ENCODE assay signal across 23 cellular contexts in the genomic region with DNA sequence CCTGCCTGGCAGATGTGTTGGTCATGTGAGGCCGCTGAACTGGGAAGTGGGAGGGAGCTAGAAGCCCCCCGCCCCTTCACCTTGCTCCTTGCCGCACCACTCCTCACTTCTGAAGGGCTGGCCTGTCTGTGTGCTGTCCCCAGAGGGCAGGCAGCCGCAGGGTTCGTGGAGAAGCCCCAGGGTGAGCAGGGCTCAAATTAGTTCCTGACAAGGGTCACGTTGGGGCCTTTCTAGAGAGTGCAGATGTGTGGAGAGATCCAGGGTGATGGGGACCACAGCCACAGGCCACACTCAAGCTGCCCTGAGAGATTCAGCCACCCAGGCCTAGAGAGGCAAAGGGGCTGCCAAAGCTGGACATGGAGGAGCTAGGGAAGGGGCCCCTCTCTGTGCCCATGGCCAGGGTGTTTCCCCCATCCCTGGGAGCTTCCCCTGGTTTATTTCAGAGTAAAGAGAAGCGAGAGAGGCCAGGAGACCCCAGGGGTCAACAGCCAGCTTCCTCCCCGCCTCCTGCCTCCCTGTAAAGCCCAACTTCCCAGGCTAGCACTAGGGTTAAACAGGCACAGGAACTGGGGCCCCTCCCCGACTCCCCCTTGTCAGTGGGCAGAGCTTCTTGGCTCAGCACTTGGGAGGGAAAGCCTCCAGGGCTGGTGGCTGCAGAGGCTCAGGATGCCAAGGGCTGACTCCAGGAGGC. TPM values are rescaled to one million over a fixed set of nuclear protein-coding genes. Genes with fewer than 3 reads are reported as not detected.
DNase-seq lines count a peak whose midpoint lies in the region; ATAC-seq and TF ChIP-seq lines count a peak whose summit lies in the region.
"Had no signal": no experiment of that assay in that cellular context is flagged by ENCODE, and none has a peak within 500 bp of the region (broad histone marks: within the 10 kb centered on the region; RNA-seq: fewer than 3 reads in every experiment).

No MANE protein-coding gene starts in this region.

- H2AFZ ChIP-seq in GM23338 = no peak overlapping the region

- peak overlapping the region; percentile 51 for H3K27ac Mint-ChIP-seq in activated CD4-positive, alpha-beta T cell treated with anti-CD3 and anti-CD28 coated beads, Interleukin-2, amount 10 ng/mL, durations not matched to agents 24 days and 14 days
- H3K27ac Mint-ChIP-seq in GM23338 (peak overlapping the region; percentile 65; the same call in 1 of the 2 replicates), endodermal cell (peak overlapping the region; percentile 55)
- peak overlapping the region; percentile 70 for H3K27ac Mint-ChIP-seq in stimulated activated effector memory CD8-positive, alpha-beta T cell treated with anti-CD3 and anti-CD28 coated beads, Interleukin-12 subunit alpha, Interleukin-12 subunit beta, amount 100 ng/mL, for 72 hours
- H3K27ac Mint-ChIP-seq: activated T-cell treated with anti-CD3 and anti-CD28 coated beads, Interleukin-2, amount 50 U/mL, for 72 hours had no signal

- no peaks in the 10 kb centered on the region for H3K9me3 Mint-ChIP-seq in activated CD4-positive, alpha-beta T cell treated with anti-CD3 and anti-CD28 coated beads, Interleukin-2, amount 10 ng/mL, durations not matched to agents 24 days and 14 days
- H3K9me3 Mint-ChIP-seq in GM23338 (no peaks in the 10 kb centered on the region), endodermal cell (no peaks in the 10 kb centered on the region)
- no peaks in the 10 kb centered on the region for H3K9me3 Mint-ChIP-seq in stimulated activated effector memory CD8-positive, alpha-beta T cell treated with anti-CD3 and anti-CD28 coated beads, Interleukin-12 subunit alpha, Interleukin-12 subunit beta, amount 100 ng/mL, for 72 hours
- H3K9me3 Mint-ChIP-seq: activated T-cell treated with anti-CD3 and anti-CD28 coated beads, Interleukin-2, amount 50 U/mL, for 72 hours; naive thymus-derived CD8-positive, alpha-beta T cell had no signal

- no peaks in the 10 kb centered on the region for H3K27me3 Mint-ChIP-seq in activated CD4-positive, alpha-beta T cell treated with anti-CD3 and anti-CD28 coated beads, Interleukin-2, amount 10 ng/mL, durations not matched to agents 24 days and 14 days
- H3K27me3 Mint-ChIP-seq in GM23338 (ENCODE audit: insufficient read depth, low read depth, poor library complexity) = peaks cover 7% of the 10 kb centered on the region
- H3K27me3 Mint-ChIP-seq in endodermal cell (ENCODE audit: insufficient read depth) = no peaks in the 10 kb centered on the region
- H3K27me3 Mint-ChIP-seq: naive thymus-derived CD8-positive, alpha-beta T cell had no signal

- no peaks in the 10 kb centered on the region for H3K9me3 ChIP-seq in endodermal cell (ENCODE audit: control insufficient read depth, low read length)

- 80 to 86% methylated on average over 1 to 9 of the region's 9 CpGs for WGBS in endodermal cell (ENCODE audit: insufficient coverage in 1 of 2, insufficient read length in 1 of 2), 2 experiments

- H3K27ac ChIP-seq in GM23338 (ENCODE audit: low read depth) (peak overlapping the region; percentile 59), endodermal cell (ENCODE audit: low read depth, low read length) (peak overlapping the region; percentile 58)
- H3K27ac ChIP-seq: C4-2B, SK-N-MC had no signal

- no peak overlapping the region for H3K9ac ChIP-seq in endodermal cell (ENCODE audit: extremely low read depth, low read length, poor library complexity, severe bottlenecking)

- peaks cover 4% of the 10 kb centered on the region for H3K4me1 Mint-ChIP-seq in activated CD4-positive, alpha-beta T cell treated with anti-CD3 and anti-CD28 coated beads, Interleukin-2, amount 10 ng/mL, durations not matched to agents 24 days and 14 days
- H3K4me1 Mint-ChIP-seq in GM23338 (peaks cover 36% of the 10 kb centered on the region), endodermal cell (no peaks in the 10 kb centered on the region)
- peaks cover 12% of the 10 kb centered on the region for H3K4me1 Mint-ChIP-seq in stimulated activated effector memory CD8-positive, alpha-beta T cell treated with anti-CD3 and anti-CD28 coated beads, Interleukin-12 subunit alpha, Interleukin-12 subunit beta, amount 100 ng/mL, for 72 hours

- no peaks in the 10 kb centered on the region for H3K79me2 ChIP-seq in GM23338 (replicated peaks; ENCODE audit: insufficient read depth)

- H3K36me3 Mint-ChIP-seq in activated CD4-positive, alpha-beta T cell treated with anti-CD3 and anti-CD28 coated beads, Interleukin-2, amount 10 ng/mL, durations not matched to agents 24 days and 14 days (ENCODE audit: low read depth) = no peaks in the 10 kb centered on the region
- H3K36me3 Mint-ChIP-seq in GM23338 (ENCODE audit: low read depth) (peaks cover 25% of the 10 kb centered on the region; the same call in 2 of the 3 replicates), endodermal cell (ENCODE audit: low read depth) (peaks cover 20% of the 10 kb centered on the region)
- H3K36me3 Mint-ChIP-seq in stimulated activated effector memory CD8-positive, alpha-beta T cell treated with anti-CD3 and anti-CD28 coated beads, Interleukin-12 subunit alpha, Interleukin-12 subunit beta, amount 100 ng/mL, for 72 hours = peaks cover 21% of the 10 kb centered on the region
- H3K36me3 Mint-ChIP-seq: naive thymus-derived CD8-positive, alpha-beta T cell had no signal

- no peak for DNase-seq in activated CD4-positive, alpha-beta T cell treated with anti-CD3 and anti-CD28 coated beads, Interleukin-2, amount 10 ng/mL, durations not matched to agents 24 days and 14 days
- DNase-seq in activated CD4-positive, alpha-beta T cell treated with anti-CD3 and anti-CD28 coated beads for 48 hours = no peak
- DNase-seq in GM23338 (ENCODE audit: low spot score) (no peak), endodermal cell (peak; percentile 58), T-helper 1 cell (no peak), NCI-H146 (lab: John Stamatoyannopoulos, UW) (no peak)
- DNase-seq in stimulated activated effector memory CD8-positive, alpha-beta T cell treated with anti-CD3 and anti-CD28 coated beads, Interleukin-12 subunit alpha, Interleukin-12 subunit beta, amount 100 ng/mL, for 72 hours (ENCODE audit: low spot score in 2 of 2) = no peak
- DNase-seq: activated CD4-positive, alpha-beta T cell treated with anti-CD3 and anti-CD28 coated beads, Interleukin-2, amount 50 U/mL, for 48 hours; activated T-cell treated with anti-CD3 and anti-CD28 coated beads, Interleukin-2, amount 50 U/mL, for 72 hours; DMS79; naive thymus-derived CD8-positive, alpha-beta T cell; NCI-H1048; NCI-H69; OCI-M1; stimulated activated CD4-positive, alpha-beta T cell treated with anti-CD3 and anti-CD28 coated beads, Interleukin-12 subunit alpha, Interleukin-12 subunit beta, amount 100 ng/mL, for 4 hours; stimulated activated naive CD4-positive, alpha-beta T cell treated with Interleukin-2 at 50 U/mL for 16 hours had no signal

- H3K27me3 ChIP-seq in GM23338 (ENCODE audit: insufficient read depth) = no peaks in the 10 kb centered on the region
- H3K27me3 ChIP-seq in endodermal cell (ENCODE audit: control insufficient read depth, insufficient read depth, low read length, poor library complexity, severe bottlenecking) = no peaks in the 10 kb centered on the region

- ATAC-seq in GM23338 = peak; percentile 1; the same call in 1 of the 3 replicates
- ATAC-seq in stimulated activated effector memory CD8-positive, alpha-beta T cell treated with anti-CD3 and anti-CD28 coated beads, Interleukin-12 subunit alpha, Interleukin-12 subunit beta, amount 100 ng/mL, for 72 hours = no peak
- ATAC-seq in GM21737 (IDR thresholded peaks at IDR 0.05; ENCODE audit: unreplicated experiment) = no peak
- ATAC-seq: activated T-cell treated with anti-CD3 and anti-CD28 coated beads, Interleukin-2, amount 50 U/mL, for 72 hours; esophagus mucosa; K562; naive thymus-derived CD8-positive, alpha-beta T cell had no signal

- TF ChIP-seq CTCF in GM23338 (conservative IDR thresholded peaks at IDR 0.05; ENCODE audit: low read depth in 2 of 2) (no peak; a peak in 1 of 4 replicates), endodermal cell (conservative IDR thresholded peaks at IDR 0.05) (no peak)

- H3K4me2 ChIP-seq in GM23338 = no peak overlapping the region

- peaks cover 20% of the 10 kb centered on the region for H4K20me1 ChIP-seq in GM23338 (replicated peaks; ENCODE audit: insufficient read depth)

- H3F3A ChIP-seq in GM23338 (replicated peaks; ENCODE audit: low read depth) = peaks cover 14% of the 10 kb centered on the region; the same call in 1 of the 2 replicates

- no peak overlapping the region for H3K4me3 ChIP-seq in GM23338
- H3K4me3 ChIP-seq in endodermal cell (ENCODE audit: low read length) = no peak overlapping the region
- H3K4me3 ChIP-seq: K562, SK-N-MC had no signal

- intact Hi-C loops in activated CD4-positive, alpha-beta T cell treated with anti-CD3 and anti-CD28 coated beads, Interleukin-2, amount 10 ng/mL, durations not matched to agents 24 days and 14 days (cut with micrococcal nuclease) = no loop called here

- H3K4me1 ChIP-seq in GM23338 (ENCODE audit: insufficient read depth) (0 out of 2 replicates have a peak, but pooled peaks cover 3% of the 10 kb centered on the region), endodermal cell (ENCODE audit: control insufficient read depth, insufficient read depth, low read length) (peaks cover 4% of the 10 kb centered on the region)

- H3K9me2 ChIP-seq in GM23338 (ENCODE audit: insufficient read depth) = no peaks in the 10 kb centered on the region

- H3K4me3 Mint-ChIP-seq in activated CD4-positive, alpha-beta T cell treated with anti-CD3 and anti-CD28 coated beads, Interleukin-2, amount 10 ng/mL, durations not matched to agents 24 days and 14 days = no peak overlapping the region
- H3K4me3 Mint-ChIP-seq in GM23338 (no peak overlapping the region), endodermal cell (no peak overlapping the region)
- H3K4me3 Mint-ChIP-seq in stimulated activated effector memory CD8-positive, alpha-beta T cell treated with anti-CD3 and anti-CD28 coated beads, Interleukin-12 subunit alpha, Interleukin-12 subunit beta, amount 100 ng/mL, for 72 hours = no peak overlapping the region
- H3K4me3 Mint-ChIP-seq: activated T-cell treated with anti-CD3 and anti-CD28 coated beads, Interleukin-2, amount 50 U/mL, for 72 hours; naive thymus-derived CD8-positive, alpha-beta T cell had no signal

- no peaks in the 10 kb centered on the region; the same call in 1 of the 2 replicates for H3K36me3 ChIP-seq in GM23338 (ENCODE audit: insufficient read depth)
- H3K36me3 ChIP-seq in endodermal cell (ENCODE audit: control insufficient read depth, insufficient read depth, low read length) = peaks cover 20% of the 10 kb centered on the region

RNA-seq across cellular contexts. Expression of gene SLC25A29, which starts 16.2 kb away (rescaled TPM):
- 16.4 and 17.0 TPM in 2 replicates for total RNA-seq in activated CD4-positive, alpha-beta T cell treated with anti-CD3 and anti-CD28 coated beads, Interleukin-2, amount 10 ng/mL, durations not matched to agents 24 days and 14 days
- total RNA-seq in GM23338 (2014; rRNA removed; shearing (Covaris generic)) = 206 TPM in 2 replicates
- polyA plus RNA-seq in GM23338 (2016; fragmentation: Nextera tagmentation; extraction: Ambion mirVana) = 65.6 and 67.3 TPM in 2 replicates
- total RNA-seq in endodermal cell = 100 to 1,000 TPM; 234 to 263 TPM
- 114 TPM for polyA plus RNA-seq in endodermal cell (2013, experiment 1 of 2)
- polyA plus RNA-seq in endodermal cell (2013, experiment 2 of 2) = 95.7 TPM

RNA-seq across cellular contexts. Expression of gene SLC25A47, which starts 33.1 kb away (rescaled TPM):
- not detected in 2 replicates for total RNA-seq in activated CD4-positive, alpha-beta T cell treated with anti-CD3 and anti-CD28 coated beads, Interleukin-2, amount 10 ng/mL, durations not matched to agents 24 days and 14 days
- not detected in 2 replicates for total RNA-seq in GM23338 (2014; rRNA removed; shearing (Covaris generic))
- polyA plus RNA-seq in GM23338 (2016; fragmentation: Nextera tagmentation; extraction: Ambion mirVana) = not detected in 2 replicates
- not detected for total RNA-seq in endodermal cell
- polyA plus RNA-seq in endodermal cell (2013, experiment 1 of 2) = not detected
- not detected for polyA plus RNA-seq in endodermal cell (2013, experiment 2 of 2)
- total RNA-seq: activated T-cell treated with anti-CD3 and anti-CD28 coated beads, Interleukin-2, amount 50 U/mL, for 72 hours; esophagus mucosa; naive thymus-derived CD8-positive, alpha-beta T cell; pulmonary artery endothelial cell; ureter had no signal
- polyA plus RNA-seq: K562; naive thymus-derived CD8-positive, alpha-beta T cell had no signal

RNA-seq across cellular contexts. Expression of gene YY1, which starts 51.1 kb away (rescaled TPM):
- total RNA-seq in activated CD4-positive, alpha-beta T cell treated with anti-CD3 and anti-CD28 coated beads, Interleukin-2, amount 10 ng/mL, durations not matched to agents 24 days and 14 days = 102 and 105 TPM in 2 replicates
- total RNA-seq in GM23338 (2014; rRNA removed; shearing (Covaris generic)) = 79.5 and 88.2 TPM in 2 replicates
- 126 and 128 TPM in 2 replicates for polyA plus RNA-seq in GM23338 (2016; fragmentation: Nextera tagmentation; extraction: Ambion mirVana)
- total RNA-seq in endodermal cell = 100 to 1,000 TPM in 1 of 2 donors, 10 to 100 TPM in 1; 94.8 to 103 TPM
- polyA plus RNA-seq in endodermal cell (2013, experiment 1 of 2) = 84.2 TPM
- 82.6 TPM for polyA plus RNA-seq in endodermal cell (2013, experiment 2 of 2)

Comparison
In these comparisons a context has a peak if more than half of its experiments do, and no peak if none do; other contexts are left out.
1. RNA of gene SLC25A29, which starts 16.2 kb away (total RNA-seq): 234 to 263 TPM in endodermal cell and 206 TPM in GM23338; 16.4 to 17.0 TPM in activated CD4-positive, alpha-beta T cell treated with anti-CD3 and anti-CD28 coated beads, Interleukin-2, amount 10 ng/mL, durations not matched to agents 24 days and 14 days; every median in the first group is over 10 times any median in the second.
2. Peak in every context shown above with its lines, with median percentiles within 50 percentile points of each other: H3K27ac Mint-ChIP-seq.